Comparison of ENCODE assay signal across 32 cellular contexts in genomic region chr2:211373203-211373602, GRCh38.
"Had no signal": no experiment of that assay in that cellular context is flagged by ENCODE, and none has a peak within 500 bp of the region (broad histone marks: within the 10 kb centered on the region; RNA-seq: fewer than 3 reads in every experiment).

No MANE protein-coding gene starts in this region.

- H3K27me3 ChIP-seq: ascending aorta, body of pancreas, SJCRH30 had no signal

- H3K36me3 Mint-ChIP-seq: activated CD8-positive, alpha-beta memory T cell treated with anti-CD3 and anti-CD28 coated beads, Interleukin-2, amount 10 ng/mL, durations not matched to agents 7 days and 5 days had no signal

- H3K27me3 Mint-ChIP-seq: activated B cell treated with CpG ODN at 0.5 μM for 24 hours; activated CD4-positive, alpha-beta T cell treated with anti-CD3 and anti-CD28 coated beads, Interleukin-2, amount 10 ng/mL, durations not matched to agents 24 days and 14 days; activated CD8-positive, alpha-beta memory T cell treated with anti-CD3 and anti-CD28 coated beads, Interleukin-2, amount 10 ng/mL, durations not matched to agents 7 days and 5 days; activated naive CD8-positive, alpha-beta T cell treated with anti-CD3 and anti-CD28 coated beads, Interleukin-2, amount 50 U/mL, for 24 hours; activated T-cell treated with anti-CD3 and anti-CD28 coated beads, Interleukin-2, amount 50 U/mL, for 24 hours had no signal

- H3K4me1 Mint-ChIP-seq: activated B cell treated with CpG ODN at 0.5 μM for 24 hours; activated CD4-positive, alpha-beta T cell treated with anti-CD3 and anti-CD28 coated beads, Interleukin-2, amount 10 ng/mL, durations not matched to agents 24 days and 14 days; activated CD8-positive, alpha-beta memory T cell treated with anti-CD3 and anti-CD28 coated beads, Interleukin-2, amount 10 ng/mL, durations not matched to agents 7 days and 5 days; activated naive CD8-positive, alpha-beta T cell treated with anti-CD3 and anti-CD28 coated beads, Interleukin-2, amount 50 U/mL, for 24 hours had no signal

- H3K9me3 ChIP-seq: ascending aorta, body of pancreas, SJCRH30 had no signal

- H3K27ac ChIP-seq: ascending aorta, body of pancreas, coronary artery, RWPE1, SJCRH30 had no signal

- H3K4me3 Mint-ChIP-seq: activated B cell treated with CpG ODN at 0.5 μM for 24 hours; activated CD4-positive, alpha-beta T cell treated with anti-CD3 and anti-CD28 coated beads, Interleukin-2, amount 10 ng/mL, durations not matched to agents 24 days and 14 days; activated CD8-positive, alpha-beta memory T cell treated with anti-CD3 and anti-CD28 coated beads, Interleukin-2, amount 10 ng/mL, durations not matched to agents 7 days and 5 days; activated naive CD8-positive, alpha-beta T cell treated with anti-CD3 and anti-CD28 coated beads, Interleukin-2, amount 50 U/mL, for 24 hours; activated T-cell treated with anti-CD3 and anti-CD28 coated beads, Interleukin-2, amount 50 U/mL, for 24 hours; activated T-helper 1 cell treated with anti-CD3 and anti-CD28 coated beads, Interleukin-12 subunit alpha, Interleukin-12 subunit beta, Interleukin-2, Interleukin-4 antibody, amounts not matched to agents 30 ng/mL and 10 ng/mL and 1 ng/mL, durations not matched to agents 14 hours and 24 hours and 36 hours had no signal

- H3K36me3 ChIP-seq: ascending aorta, SJCRH30 had no signal

- ATAC-seq: activated CD8-positive, alpha-beta memory T cell treated with anti-CD3 and anti-CD28 coated beads, Interleukin-2, amount 10 ng/mL, durations not matched to agents 7 days and 5 days; activated naive CD4-positive, alpha-beta T cell treated with anti-CD3 and anti-CD28 coated beads, Interleukin-2, amount 50 U/mL, for 72 hours; activated naive CD8-positive, alpha-beta T cell treated with anti-CD3 and anti-CD28 coated beads, Interleukin-2, amount 50 U/mL, for 24 hours; body of pancreas; Panc1 had no signal

- H3K27ac Mint-ChIP-seq: activated B cell treated with CpG ODN at 0.5 μM for 24 hours; activated CD4-positive, alpha-beta T cell treated with anti-CD3 and anti-CD28 coated beads, Interleukin-2, amount 10 ng/mL, durations not matched to agents 24 days and 14 days; activated CD8-positive, alpha-beta memory T cell treated with anti-CD3 and anti-CD28 coated beads, Interleukin-2, amount 10 ng/mL, durations not matched to agents 7 days and 5 days; activated naive CD4-positive, alpha-beta T cell treated with anti-CD3 and anti-CD28 coated beads, Interleukin-2, amount 50 U/mL, for 72 hours; activated naive CD8-positive, alpha-beta T cell treated with anti-CD3 and anti-CD28 coated beads, Interleukin-2, amount 50 U/mL, for 24 hours; activated T-cell treated with anti-CD3 and anti-CD28 coated beads, Interleukin-2, amount 50 U/mL, for 24 hours; activated T-helper 1 cell treated with anti-CD3 and anti-CD28 coated beads, Interleukin-12 subunit alpha, Interleukin-12 subunit beta, Interleukin-2, Interleukin-4 antibody, amounts not matched to agents 30 ng/mL and 10 ng/mL and 1 ng/mL, durations not matched to agents 14 hours and 24 hours and 36 hours had no signal

- DNase-seq: activated B cell treated with CpG ODN at 0.5 μM for 24 hours; activated CD4-positive, alpha-beta T cell treated with anti-CD3 and anti-CD28 coated beads for 1 hour; activated CD4-positive, alpha-beta T cell treated with anti-CD3 and anti-CD28 coated beads, Interleukin-2, amount 10 ng/mL, durations not matched to agents 24 days and 14 days; activated CD4-positive, alpha-beta T cell treated with anti-CD3 and anti-CD28 coated beads, Interleukin-2, amount 50 U/mL, for 48 hours; activated CD8-positive, alpha-beta memory T cell treated with anti-CD3 and anti-CD28 coated beads, Interleukin-2, amount 10 ng/mL, durations not matched to agents 7 days and 5 days; activated effector memory CD4-positive, alpha-beta T cell treated with Interleukin-2 at 50 U/mL for 16 hours; activated naive CD4-positive, alpha-beta T cell; activated naive CD8-positive, alpha-beta T cell treated with anti-CD3 and anti-CD28 coated beads, Interleukin-2, amount 50 U/mL, for 24 hours; activated T-cell treated with anti-CD3 and anti-CD28 coated beads, Interleukin-2, amount 50 U/mL, for 24 hours; amniotic stem cell; body of pancreas; central memory CD4-positive, alpha-beta T cell; Kasumi-1; KBM-7; NCI-H1092 treated with DMSO at 0.1 percent for 48 hours; NCI-H1436 treated with DMSO at 0.1 percent for 48 hours; NCI-H2029; NCI-H446 treated with DMSO at 0.1 percent for 48 hours; NCI-H524 treated with DMSO at 0.1 percent for 48 hours; NCI-H774; NK-92 treated with Interleukin-12 subunit alpha and Interleukin-12 subunit beta, amount 100 ng/mL, for 24 hours; OCI-M1; Right ventricle myocardium superior; SJCRH30; T-helper 2 cell; T1000 had no signal

- H3K4me3 ChIP-seq: ascending aorta, body of pancreas, coronary artery, SJCRH30 had no signal

- H3K9me3 Mint-ChIP-seq: activated B cell treated with CpG ODN at 0.5 μM for 24 hours; activated CD4-positive, alpha-beta T cell treated with anti-CD3 and anti-CD28 coated beads, Interleukin-2, amount 10 ng/mL, durations not matched to agents 24 days and 14 days; activated naive CD8-positive, alpha-beta T cell treated with anti-CD3 and anti-CD28 coated beads, Interleukin-2, amount 50 U/mL, for 24 hours; activated T-cell treated with anti-CD3 and anti-CD28 coated beads, Interleukin-2, amount 50 U/mL, for 24 hours; activated T-helper 1 cell treated with anti-CD3 and anti-CD28 coated beads, Interleukin-12 subunit alpha, Interleukin-12 subunit beta, Interleukin-2, Interleukin-4 antibody, amounts not matched to agents 30 ng/mL and 10 ng/mL and 1 ng/mL, durations not matched to agents 14 hours and 24 hours and 36 hours had no signal

- H3K4me1 ChIP-seq: ascending aorta, body of pancreas had no signal
